Comparison of ENCODE assay signal across 18 cellular contexts in genomic region chr21:42556476-42556875, GRCh38. TPM values are rescaled to one million over a fixed set of nuclear protein-coding genes. Genes with fewer than 3 reads are reported as not detected.
A peak's percentile ranks its signal among the peaks of the same experiment; 100 is the strongest.
DNase-seq lines count a peak whose midpoint lies in the region; ATAC-seq, FAIRE-seq and TF ChIP-seq lines count a peak whose summit lies in the region.
"Had no signal": no experiment of that assay in that cellular context is flagged by ENCODE, and none has a peak within 500 bp of the region (broad histone marks: within the 10 kb centered on the region; RNA-seq: fewer than 3 reads in every experiment).

No MANE protein-coding gene starts in this region.

- POLR2A ChIA-PET in K562 (lab: Yijun Ruan, JAX), result interaction anchor here (0.6 to 0.9 kb wide), 2 partner anchors 12 to 13 kb away, joined by 3 to 5 read pairs; no protein-coding TSS in a partner anchor
- POLR2A ChIA-PET in PC-9 (lab: Charles Lee; ENCODE audit: unreplicated experiment), result no interaction called here

- H4K12ac ChIP-seq in trophoblast cell (ENCODE audit: low read depth, low read length), result no peak overlapping the region

- peaks cover 2% of the 10 kb centered on the region for H3K79me1 ChIP-seq in trophoblast cell (ENCODE audit: low read length)

- H3K4me2 ChIP-seq in K562 (ENCODE audit: insufficient read depth, low read length) (no peak overlapping the region), trophoblast cell (ENCODE audit: low read length) (no peak overlapping the region), PC-9 (no peak overlapping the region)
- H3K4me2 ChIP-seq: A549 had no signal

- DNase-seq in cardiac septum (ENCODE audit: low spot score), result peak; percentile 46
- no peak for DNase-seq in right cardiac atrium
- DNase-seq in K562 (ENCODE audit: extremely low read depth in 1 of 4, low spot score in 3 of 4), result no peak
- no peak for DNase-seq in trophoblast cell
- DNase-seq in GM13977 (ENCODE audit: low spot score), result no peak
- no peak for DNase-seq in PC-9
- DNase-seq: Calu3, DMS79 treated with DMSO at 0.1 percent for 48 hours, GF-D8, KG1, MG63, NCI-H1092 treated with DMSO at 0.1 percent for 48 hours, NCI-H1694, NCI-H69, Right ventricle myocardium superior had no signal

- H3K4me3 ChIP-seq in right cardiac atrium (ENCODE audit: low read length), result no peak overlapping the region
- no peak overlapping the region for H3K4me3 ChIP-seq in K562
- no peak overlapping the region for H3K4me3 ChIP-seq in trophoblast cell (ENCODE audit: low read depth, low read length)
- no peak overlapping the region for H3K4me3 ChIP-seq in PC-9
- H3K4me3 ChIP-seq: A549, MG63, Peyer's patch had no signal

- no peaks in the 10 kb centered on the region for H3K9me2 ChIP-seq in PC-9 (ENCODE audit: insufficient read depth)

- no peaks in the 10 kb centered on the region for H3K36me3 ChIP-seq in K562 (ENCODE audit: control insufficient read depth, insufficient read depth, low read length)
- H3K36me3 ChIP-seq in trophoblast cell (ENCODE audit: control insufficient read depth in 1 of 2, insufficient read depth in 2 of 2, low read length in 2 of 2), result peaks cover 19 to 28% of the 10 kb centered on the region in 2 experiments
- no peaks in the 10 kb centered on the region for H3K36me3 ChIP-seq in PC-9 (ENCODE audit: low read depth)
- H3K36me3 ChIP-seq: MG63 had no signal

- H3K14ac ChIP-seq in trophoblast cell (ENCODE audit: low read length), result no peak overlapping the region

- no peak overlapping the region for H3K4ac ChIP-seq in trophoblast cell (ENCODE audit: low read depth, low read length)

- intact Hi-C loops in cardiac septum (cut with DNase I), result no loop called here
- intact Hi-C loops in right cardiac atrium (cut with DNase I), result no loop called here
- intact Hi-C loops in K562 (cut with micrococcal nuclease), result no loop called here
- intact Hi-C loops in PC-9 (cut with micrococcal nuclease; ENCODE audit: unreplicated experiment), result no loop called here

- no peak overlapping the region for H3K18ac ChIP-seq in trophoblast cell (ENCODE audit: low read length)

- H4K20me1 ChIP-seq in K562 (replicated peaks; ENCODE audit: control insufficient read depth, insufficient read depth, low read length), result no peaks in the 10 kb centered on the region
- H4K20me1 ChIP-seq in PC-9 (ENCODE audit: insufficient read depth), result no peaks in the 10 kb centered on the region

- no peak overlapping the region for H3K9ac ChIP-seq in K562 (ENCODE audit: insufficient read depth in 1 of 2, low read depth in 2 of 2, low read length in 2 of 2)
- no peak overlapping the region for H3K9ac ChIP-seq in trophoblast cell (ENCODE audit: low read length)

- no peaks in the 10 kb centered on the region for H3K9me3 ChIP-seq in right cardiac atrium (ENCODE audit: control insufficient read depth, low read length)
- H3K9me3 ChIP-seq in K562 (replicated peaks; ENCODE audit: control insufficient read depth, insufficient read depth, low read depth, low read length), result no peaks in the 10 kb centered on the region; the same call in 1 of the 2 replicates
- H3K9me3 ChIP-seq in trophoblast cell (ENCODE audit: insufficient read depth, low read depth, low read length), result no peaks in the 10 kb centered on the region
- H3K9me3 ChIP-seq in PC-9 (ENCODE audit: insufficient read depth, low read depth), result no peaks in the 10 kb centered on the region
- H3K9me3 ChIP-seq: A549, MG63, Peyer's patch had no signal

- no peak for TF ChIP-seq RAD21 in K562 (CRISPR knock-in tag; conservative IDR thresholded peaks at IDR 0.05 in 1 of 2, IDR thresholded peaks at IDR 0.05 in 1 of 2)

- no peak for FAIRE-seq in K562 (lab: Jason Lieb, UNC)
- FAIRE-seq: A549 had no signal

- no peak overlapping the region for H4K8ac ChIP-seq in trophoblast cell (ENCODE audit: low read depth, low read length)

- H3K79me2 ChIP-seq in K562 (ENCODE audit: control insufficient read depth, insufficient read depth, low read length) (no peaks in the 10 kb centered on the region), trophoblast cell (ENCODE audit: control insufficient read depth, insufficient read depth, low read length, poor library complexity) (no peaks in the 10 kb centered on the region), PC-9 (ENCODE audit: low read depth) (no peaks in the 10 kb centered on the region)

- no peak overlapping the region for H2BK5ac ChIP-seq in trophoblast cell (ENCODE audit: low read depth, low read length, poor library complexity)

- H3K4me1 ChIP-seq in right cardiac atrium (ENCODE audit: control insufficient read depth, insufficient read depth, low read length) (no peaks in the 10 kb centered on the region), K562 (replicated peaks in 1 of 2; ENCODE audit: control insufficient read depth in 2 of 2, insufficient read depth in 2 of 2, low read length in 2 of 2) (peaks cover 24 to 25% of the 10 kb centered on the region in 2 experiments), trophoblast cell (ENCODE audit: control insufficient read depth in 1 of 2, insufficient read depth in 2 of 2, low read length in 2 of 2) (peaks cover 9 to 10% of the 10 kb centered on the region in 2 experiments), PC-9 (replicated peaks; ENCODE audit: insufficient read depth) (no peaks in the 10 kb centered on the region)
- H3K4me1 ChIP-seq: A549, Peyer's patch had no signal

- no peak overlapping the region for H4K91ac ChIP-seq in trophoblast cell (ENCODE audit: low read depth, low read length)

- H3K9me1 ChIP-seq in K562 (ENCODE audit: control insufficient read depth, insufficient read depth, low read length), result no peaks in the 10 kb centered on the region

- no peak overlapping the region for H2BK12ac ChIP-seq in trophoblast cell (ENCODE audit: low read length)

- in situ Hi-C loops in K562 (cut with MboI) (no loop called here), GM13977 (cut with MboI; ENCODE audit: low pct_unique_long_range_greater_than_20kb, low sequenced_read_pairs, unreplicated experiment) (no loop called here)

- CTCF ChIA-PET in K562 (lab: Yijun Ruan, JAX; ENCODE audit: low intra/inter-chr PET ratio), result no interaction called here
- CTCF ChIA-PET in PC-9 (lab: Charles Lee), result no interaction called here

- H2AFZ ChIP-seq in K562 (ENCODE audit: low read depth, low read length), result peak overlapping the region; percentile 58
- H2AFZ ChIP-seq in trophoblast cell (ENCODE audit: insufficient read depth, low read length, poor library complexity), result no peak overlapping the region
- H2AFZ ChIP-seq in PC-9, result no peak overlapping the region

- 94% methylated on average over 6 of the region's 6 CpGs for WGBS in right cardiac atrium
- WGBS in K562 (ENCODE audit: insufficient coverage, low coverage, missing lambda C conversion rate), result 50% methylated on average over 6 of the region's 6 CpGs
- WGBS in trophoblast cell (ENCODE audit: extremely low coverage, insufficient coverage, insufficient read length), result no CpG with 5 or more reads among the region's 6 CpGs

- H3F3A ChIP-seq in PC-9 (ENCODE audit: insufficient read depth, low read depth), result no peaks in the 10 kb centered on the region

- no peak for TF ChIP-seq EP300 in K562 (IDR thresholded peaks at IDR 0.05; ENCODE audit: low read length)

- no TSS peak for BruUV-seq in K562 (replicated peaks; lab: Mats Ljungman, UMichigan)
- no TSS peak for BruUV-seq in PC-9 (replicated peaks; lab: Mats Ljungman, UMichigan)

- H2AK5ac ChIP-seq in trophoblast cell (ENCODE audit: low read length), result no peak overlapping the region

- TF ChIP-seq POLR2A in K562 (conservative IDR thresholded peaks at IDR 0.05), result no peak

- H3K27ac ChIP-seq in right cardiac atrium (ENCODE audit: low read length) (no peak overlapping the region), K562 (ENCODE audit: extremely low read depth, low read depth, low read length) (no peak overlapping the region), trophoblast cell (ENCODE audit: low read depth, low read length) (peak overlapping the region; percentile 58), PC-9 (no peak overlapping the region)
- H3K27ac ChIP-seq: A549 had no signal

- H2BK120ac ChIP-seq in trophoblast cell (ENCODE audit: insufficient read depth, low read length, poor library complexity), result no peak overlapping the region

- TF ChIP-seq CTCF in K562 (IDR thresholded peaks at IDR 0.05 in 2 of 3, conservative IDR thresholded peaks at IDR 0.05 in 1 of 3; ENCODE audit: insufficient read depth in 2 of 3, low read depth in 1 of 3, low read length in 3 of 3), result no peak
- no peak for TF ChIP-seq CTCF in GM13977 (IDR thresholded peaks at IDR 0.05; ENCODE audit: extremely low read depth, insufficient read depth, missing control alignments)
- no peak for TF ChIP-seq CTCF in PC-9 (conservative IDR thresholded peaks at IDR 0.05)

- no peak overlapping the region for H3K23ac ChIP-seq in trophoblast cell (ENCODE audit: low read length)

- no peaks in the 10 kb centered on the region for H3K27me3 ChIP-seq in right cardiac atrium (ENCODE audit: control insufficient read depth, insufficient read depth)
- peaks cover 0 to 2% of the 10 kb centered on the region in 2 experiments; a peak in 2 of 5 replicates for H3K27me3 ChIP-seq in K562 (ENCODE audit: control insufficient read depth in 2 of 2, insufficient read depth in 2 of 2, low read length in 2 of 2)
- no peaks in the 10 kb centered on the region for H3K27me3 ChIP-seq in trophoblast cell (ENCODE audit: insufficient read depth, low read length)
- no peaks in the 10 kb centered on the region for H3K27me3 ChIP-seq in PC-9 (ENCODE audit: insufficient read depth, low read depth)
- H3K27me3 ChIP-seq: MG63, Peyer's patch had no signal

- ATAC-seq in right cardiac atrium (no peak), K562 (no peak), HG03196 (IDR thresholded peaks at IDR 0.05; ENCODE audit: unreplicated experiment) (no peak)
- ATAC-seq: A549 had no signal

RNA-seq across cellular contexts. Expression of gene SLC37A1, which starts 42.8 kb away (rescaled TPM):
- total RNA-seq in cardiac septum, result 6.7 TPM
- 1 to 10 TPM; 2.7 to 2.9 (median 2.9) TPM for total RNA-seq in right cardiac atrium
- polyA plus RNA-seq in right cardiac atrium, result 1.9 TPM
- 4.6 and 9.1 TPM in 2 replicates for total RNA-seq in K562 (2011; cell fraction: chromatin; rRNA removed; ENCODE audit: low replicate concordance)
- 5.5 and 5.9 TPM in 2 replicates for total RNA-seq in K562 (2011; cell fraction: nucleolus; rRNA removed)
- total RNA-seq in K562 (2011; cell fraction: nucleoplasm; rRNA removed), result 5.6 and 6.5 TPM in 2 replicates
- total RNA-seq in K562 (2014; rRNA removed), result 0.33 and 1.4 TPM in 2 replicates
- total RNA-seq in K562 (2014; rRNA removed; fragmentation: Illumina TruSeq; extraction: Trizol), result 0.10 and 0.15 TPM in 2 replicates
- 0.40 and 0.79 TPM in 2 replicates for total RNA-seq in K562 (2015; rRNA removed; fragmentation: Illumina TruSeq; extraction: Trizol)
- 0.40 and 0.60 TPM in 2 replicates for total RNA-seq in K562 (2021)
- polyA plus RNA-seq in K562 (2011; rRNA removed), result 3.4 and 4.5 TPM in 2 replicates
- polyA plus RNA-seq in K562 (2011; cell fraction: cytosol; rRNA removed), result 2.8 and 3.2 TPM in 2 replicates
- 10.8 and 11.2 TPM in 2 replicates for polyA plus RNA-seq in K562 (2011; cell fraction: nucleus; rRNA removed)
- polyA plus RNA-seq in K562 (2012), result 0.43 and 1.8 TPM in 2 replicates
- 0.45 and 0.65 TPM in 2 replicates for polyA plus RNA-seq in K562 (2014; fragmentation: Illumina TruSeq; extraction: Trizol)
- under 1 TPM; 0.06 to 0.20 TPM for polyA plus RNA-seq in K562 (2014; fragmentation: Nextera tagmentation; extraction: Ambion mirVana)
- polyA plus RNA-seq in K562 (2014; rRNA removed), result 0.09 and 0.24 TPM in 2 replicates
- polyA minus RNA-seq in K562 (2011; rRNA and poly(A)+ RNA removed), result 3.8 and 6.7 TPM in 2 replicates
- polyA minus RNA-seq in K562 (2011; cell fraction: cytosol; rRNA and poly(A)+ RNA removed), result 2.5 and 2.6 TPM in 2 replicates
- polyA minus RNA-seq in K562 (2011; cell fraction: nucleus; rRNA and poly(A)+ RNA removed), result 8.3 and 11.8 TPM in 2 replicates
- 15.1 and 16.6 TPM in 2 replicates for polyA plus RNA-seq in trophoblast cell (2013)
- total RNA-seq in PC-9 (2021), result 23.5 and 26.7 TPM in 2 replicates
